In the genomic region with DNA sequence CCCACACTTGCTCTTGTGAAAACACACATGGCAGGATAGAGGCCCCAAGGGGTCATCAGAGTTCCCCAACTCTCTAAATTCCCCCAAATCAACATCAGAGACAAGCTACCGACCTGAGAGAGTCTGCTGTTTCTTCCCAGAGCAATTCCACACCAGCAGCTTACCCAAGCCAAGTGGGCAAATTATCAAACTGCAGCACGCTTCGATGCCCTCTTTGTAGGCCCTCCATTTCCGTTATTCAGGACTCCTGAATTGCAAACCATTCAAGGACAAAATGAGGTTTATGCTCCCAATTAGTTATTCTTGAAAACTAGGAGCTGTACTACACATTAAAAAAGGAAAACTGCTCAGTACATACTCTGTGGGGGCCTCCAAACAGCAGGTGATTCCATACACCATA, we compare ENCODE assay signal across 18 cellular contexts.
"Had no signal": no experiment of that assay in that cellular context is flagged by ENCODE, and none has a peak within 500 bp of the region (broad histone marks: within the 10 kb centered on the region; RNA-seq: fewer than 3 reads in every experiment).

No MANE protein-coding gene starts in this region.

- DNase-seq: activated CD4-positive, alpha-beta T cell treated with anti-CD3 and anti-CD28 coated beads for 1 hour; activated CD4-positive, alpha-beta T cell treated with anti-CD3 and anti-CD28 coated beads, Interleukin-2, amount 50 U/mL, for 4 hours; activated naive CD4-positive, alpha-beta T cell; activated naive CD8-positive, alpha-beta T cell treated with anti-CD3 and anti-CD28 coated beads for 36 hours; amniotic stem cell; body of pancreas; effector CD4-positive, alpha-beta T cell; heart right ventricle; left lung; mammary epithelial cell; ovary; sigmoid colon; stimulated activated CD4-positive, alpha-beta T cell treated with anti-CD3 and anti-CD28 coated beads, Interleukin-4, amount 100 ng/mL, for 24 hours; stomach; WERI-Rb-1 had no signal

- H3K4me3 Mint-ChIP-seq: activated naive CD8-positive, alpha-beta T cell treated with anti-CD3 and anti-CD28 coated beads for 36 hours; central memory CD8-positive, alpha-beta T cell; stimulated activated effector memory CD8-positive, alpha-beta T cell treated with anti-CD3 and anti-CD28 coated beads, Interleukin-12 subunit alpha, Interleukin-12 subunit beta, amount 100 ng/mL, for 72 hours; type B pancreatic cell had no signal

- H3K4me1 Mint-ChIP-seq: activated naive CD8-positive, alpha-beta T cell treated with anti-CD3 and anti-CD28 coated beads for 36 hours; central memory CD8-positive, alpha-beta T cell; stimulated activated effector memory CD8-positive, alpha-beta T cell treated with anti-CD3 and anti-CD28 coated beads, Interleukin-12 subunit alpha, Interleukin-12 subunit beta, amount 100 ng/mL, for 72 hours had no signal

- H3K27me3 Mint-ChIP-seq: activated naive CD8-positive, alpha-beta T cell treated with anti-CD3 and anti-CD28 coated beads for 36 hours; central memory CD8-positive, alpha-beta T cell; type B pancreatic cell had no signal

- H3K36me3 Mint-ChIP-seq: activated naive CD8-positive, alpha-beta T cell treated with anti-CD3 and anti-CD28 coated beads for 36 hours; stimulated activated effector memory CD8-positive, alpha-beta T cell treated with anti-CD3 and anti-CD28 coated beads, Interleukin-12 subunit alpha, Interleukin-12 subunit beta, amount 100 ng/mL, for 72 hours; type B pancreatic cell had no signal

- H3K27me3 ChIP-seq: body of pancreas, heart right ventricle, left lung, ovary, sigmoid colon, stomach had no signal

- ATAC-seq: body of pancreas; left lung; stimulated activated effector memory CD8-positive, alpha-beta T cell treated with anti-CD3 and anti-CD28 coated beads, Interleukin-12 subunit alpha, Interleukin-12 subunit beta, amount 100 ng/mL, for 72 hours had no signal

- H3K27ac Mint-ChIP-seq: activated naive CD8-positive, alpha-beta T cell treated with anti-CD3 and anti-CD28 coated beads for 36 hours; stimulated activated effector memory CD8-positive, alpha-beta T cell treated with anti-CD3 and anti-CD28 coated beads, Interleukin-12 subunit alpha, Interleukin-12 subunit beta, amount 100 ng/mL, for 72 hours; type B pancreatic cell had no signal

- H3K4me3 ChIP-seq: body of pancreas, heart right ventricle, left lung, ovary, sigmoid colon, stomach had no signal

- H3K9me3 ChIP-seq: body of pancreas, heart right ventricle, left lung, ovary, sigmoid colon, stomach had no signal

- H3K27ac ChIP-seq: body of pancreas, left lung, ovary, sigmoid colon, stomach, WERI-Rb-1 had no signal

- H3K36me3 ChIP-seq: heart right ventricle, left lung, ovary, sigmoid colon, stomach, WERI-Rb-1 had no signal

- H3K9me3 Mint-ChIP-seq: activated naive CD8-positive, alpha-beta T cell treated with anti-CD3 and anti-CD28 coated beads for 36 hours; central memory CD8-positive, alpha-beta T cell; stimulated activated effector memory CD8-positive, alpha-beta T cell treated with anti-CD3 and anti-CD28 coated beads, Interleukin-12 subunit alpha, Interleukin-12 subunit beta, amount 100 ng/mL, for 72 hours; type B pancreatic cell had no signal
